9 cellular contexts compared by ENCODE assay signal in genomic region chr9:124040935-124041816, GRCh38. TPM values are rescaled to one million over a fixed set of nuclear protein-coding genes. Genes with fewer than 3 reads are reported as not detected.
DNase-seq lines count a peak whose midpoint lies in the region; ATAC-seq and TF ChIP-seq lines count a peak whose summit lies in the region.
"Had no signal": no experiment of that assay in that cellular context is flagged by ENCODE, and none has a peak within 500 bp of the region (broad histone marks: within the 10 kb centered on the region; RNA-seq: fewer than 3 reads in every experiment).

No MANE protein-coding gene starts in this region.

- H3K9ac ChIP-seq in PC-3 (ENCODE audit: low read length) (no peak overlapping the region), iPS-20b (ENCODE audit: low read depth, low read length) (no peak overlapping the region)

- no peaks in the 10 kb centered on the region for H4K20me1 ChIP-seq in PC-3 (ENCODE audit: low read length)

- no peak overlapping the region for H3K27ac ChIP-seq in PC-3 (ENCODE audit: low read length)
- no peak overlapping the region for H3K27ac ChIP-seq in iPS-20b (ENCODE audit: low read length)
- H3K27ac ChIP-seq: epithelial cell of prostate had no signal

- H3K9me2 ChIP-seq in PC-3 (replicated peaks; ENCODE audit: low read length): no peaks in the 10 kb centered on the region

- no TSS peak for BruUV-seq in PC-3 (replicated peaks; lab: Mats Ljungman, UMichigan)

- no peaks in the 10 kb centered on the region for H3K27me3 ChIP-seq in PC-3 (ENCODE audit: low read length)
- H3K27me3 ChIP-seq in iPS-20b (ENCODE audit: insufficient read depth, low read length): peaks cover 97% of the 10 kb centered on the region

- H3K36me3 ChIP-seq in PC-3 (ENCODE audit: low read depth, low read length) (no peaks in the 10 kb centered on the region), iPS-20b (ENCODE audit: insufficient read depth, low read depth, low read length) (no peaks in the 10 kb centered on the region)

- peak; percentile 61 for DNase-seq in activated CD4-positive, alpha-beta T cell treated with anti-CD3 and anti-CD28 coated beads for 48 hours
- DNase-seq in activated CD4-positive, alpha-beta T cell treated with anti-CD3 and anti-CD28 coated beads for 1 hour: no peak
- DNase-seq in PC-3 (no peak), astrocyte of the cerebellum (ENCODE audit: low read depth) (no peak), cerebellar cortex (ENCODE audit: low spot score) (no peak)
- DNase-seq in stimulated activated CD4-positive, alpha-beta T cell treated with anti-CD3 and anti-CD28 coated beads, Interleukin-12 subunit alpha, Interleukin-12 subunit beta, amount 100 ng/mL, for 4 hours: peak; percentile 41

- intact Hi-C loops in PC-3 (cut with micrococcal nuclease): no loop called here

- no peak overlapping the region for H3K4me3 ChIP-seq in PC-3 (ENCODE audit: low read length)
- peak overlapping the region; percentile 0 for H3K4me3 ChIP-seq in astrocyte of the cerebellum (ENCODE audit: low read depth, low read length)
- peak overlapping the region; percentile 58 for H3K4me3 ChIP-seq in iPS-20b (ENCODE audit: low read length)

- no peak overlapping the region for H2AFZ ChIP-seq in PC-3 (ENCODE audit: low read length)

- in situ Hi-C loops in astrocyte of the cerebellum (cut with HindIII; ENCODE audit: low sequenced_read_pairs): no loop called here

- no peaks in the 10 kb centered on the region for H3K79me2 ChIP-seq in PC-3 (ENCODE audit: low read length)

- H3K4me1 ChIP-seq in PC-3 (ENCODE audit: insufficient read depth, low read length) (no peaks in the 10 kb centered on the region), iPS-20b (ENCODE audit: insufficient read depth, low read length) (no peaks in the 10 kb centered on the region)

- TF ChIP-seq CTCF in PC-3 (conservative IDR thresholded peaks at IDR 0.05; ENCODE audit: low read depth, low read length) (peak; percentile 63), astrocyte of the cerebellum (IDR thresholded peaks at IDR 0.05; ENCODE audit: low read depth, low read length, missing control alignments) (peak; percentile 78)

- no peaks in the 10 kb centered on the region for H3F3A ChIP-seq in PC-3 (ENCODE audit: low read length, unreplicated experiment)

- H3K9me3 ChIP-seq in PC-3 (ENCODE audit: low read length): no peaks in the 10 kb centered on the region
- H3K9me3 ChIP-seq in iPS-20b (ENCODE audit: insufficient read depth, low read depth, low read length): no peaks in the 10 kb centered on the region

- POLR2A ChIA-PET in PC-3 (lab: Charles Lee; ENCODE audit: unreplicated experiment): no interaction called here

- CTCF ChIA-PET in PC-3 (lab: Charles Lee): interaction anchor here (0.5 to 0.6 kb wide), 2 partner anchors 31 to 87 kb away, joined by 3 to 7 read pairs; no protein-coding TSS in a partner anchor

- ATAC-seq in PC-3: no peak
- ATAC-seq in GM18867 (IDR thresholded peaks at IDR 0.05; ENCODE audit: unreplicated experiment): no peak

- H3K4me2 ChIP-seq in PC-3 (ENCODE audit: low read length): no peak overlapping the region

RNA-seq across cellular contexts. Expression of gene LHX2, which starts 29.6 kb away (rescaled TPM):
- total RNA-seq in PC-3 (2014; rRNA removed): 1.1 TPM in 2 replicates

Comparison
In these comparisons a context has a peak if more than half of its experiments do, and no peak if none do; other contexts are left out.
1. DNase-seq: peak in activated CD4-positive, alpha-beta T cell treated with anti-CD3 and anti-CD28 coated beads for 48 hours (single experiment) and stimulated activated CD4-positive, alpha-beta T cell treated with anti-CD3 and anti-CD28 coated beads, Interleukin-12 subunit alpha, Interleukin-12 subunit beta, amount 100 ng/mL, for 4 hours (single experiment); none in activated CD4-positive, alpha-beta T cell treated with anti-CD3 and anti-CD28 coated beads for 1 hour (single experiment), PC-3 (single experiment), astrocyte of the cerebellum (single experiment) and cerebellar cortex (single experiment).